11 cellular contexts compared by ENCODE assay signal in the genomic region with DNA sequence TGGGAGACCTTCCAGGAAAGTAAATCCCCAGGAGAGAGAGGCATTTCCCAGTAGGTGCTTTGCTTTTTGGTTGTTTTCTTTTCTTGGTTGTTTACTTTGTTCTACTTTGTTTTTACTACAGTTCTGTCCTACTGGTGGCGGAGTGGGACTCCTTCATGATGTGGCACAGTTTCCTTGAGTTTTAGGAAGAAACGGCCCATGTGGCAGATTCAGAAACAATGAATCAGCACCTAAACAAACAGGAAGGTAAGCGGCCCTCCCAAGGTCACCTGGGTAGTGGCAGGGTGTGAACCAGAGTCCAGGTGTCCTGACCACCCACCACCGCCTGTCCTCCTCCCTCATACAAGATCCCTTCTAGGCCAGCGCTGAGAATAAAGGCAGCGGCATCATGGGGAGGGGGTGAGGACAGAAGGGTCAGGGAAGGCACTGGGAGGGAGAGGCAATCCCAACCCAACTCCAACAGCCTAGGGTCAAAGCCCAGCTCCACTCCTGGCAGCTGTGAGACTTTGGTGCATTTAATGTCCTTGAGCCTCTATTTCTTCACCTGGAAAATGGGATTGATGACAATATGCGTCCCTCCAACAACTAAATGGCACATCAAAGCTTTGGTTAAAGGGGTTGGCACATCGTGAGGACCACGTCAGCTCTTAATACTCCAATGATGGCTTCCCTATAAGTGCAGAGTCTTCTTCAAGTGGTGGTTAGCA.
DNase-seq lines count a peak whose midpoint lies in the region; ATAC-seq and TF ChIP-seq lines count a peak whose summit lies in the region.
"Had no signal": no experiment of that assay in that cellular context is flagged by ENCODE, and none has a peak within 500 bp of the region (broad histone marks: within the 10 kb centered on the region; RNA-seq: fewer than 3 reads in every experiment).

No MANE protein-coding gene starts in this region.

- peak; percentile 33 for ATAC-seq in activated CD4-positive, alpha-beta T cell treated with anti-CD3 and anti-CD28 coated beads for 36 hours
- ATAC-seq in HG03097 (IDR thresholded peaks at IDR 0.05; ENCODE audit: low FRiP score, unreplicated experiment) = no peak
- ATAC-seq: naive thymus-derived CD8-positive, alpha-beta T cell had no signal

- intact Hi-C loops in activated CD4-positive, alpha-beta T cell treated with anti-CD3 and anti-CD28 coated beads for 36 hours (cut with DNase I, micrococcal nuclease) = loop anchor here (2.0 kb wide), 2 partner anchors 22 to 186 kb away; no protein-coding TSS in a partner anchor
- intact Hi-C loops in testis (cut with DNase I; ENCODE audit: low total_unique reads) = no loop called here

- no peak overlapping the region for H3K14ac ChIP-seq in trophoblast cell (ENCODE audit: low read length)

- no peak overlapping the region for H4K8ac ChIP-seq in trophoblast cell (ENCODE audit: low read depth, low read length)

- H2BK5ac ChIP-seq in trophoblast cell (ENCODE audit: low read depth, low read length, poor library complexity) = no peak overlapping the region

- H3K36me3 ChIP-seq in endodermal cell (ENCODE audit: control insufficient read depth, insufficient read depth, low read length) = peaks cover 4% of the 10 kb centered on the region
- H3K36me3 ChIP-seq in trophoblast cell (ENCODE audit: control insufficient read depth in 1 of 2, insufficient read depth in 2 of 2, low read length in 2 of 2) = no peaks in the 10 kb centered on the region
- no peaks in the 10 kb centered on the region for H3K36me3 ChIP-seq in testis (ENCODE audit: low read depth, missing control alignments)

- TF ChIP-seq POLR2A in testis (IDR thresholded peaks at IDR 0.05) = no peak

- H3K9me3 ChIP-seq in endodermal cell (ENCODE audit: control insufficient read depth, low read length) = no peaks in the 10 kb centered on the region
- H3K9me3 ChIP-seq in trophoblast cell (ENCODE audit: insufficient read depth, low read depth, low read length) = peaks cover 2% of the 10 kb centered on the region
- H3K9me3 ChIP-seq in testis = no peaks in the 10 kb centered on the region

- H3K4me1 ChIP-seq in endodermal cell (ENCODE audit: control insufficient read depth, insufficient read depth, low read length) (peaks cover 11% of the 10 kb centered on the region), trophoblast cell (ENCODE audit: control insufficient read depth in 1 of 2, insufficient read depth in 2 of 2, low read length in 2 of 2) (no peaks in the 10 kb centered on the region), testis (no peaks in the 10 kb centered on the region)

- H2AFZ ChIP-seq in trophoblast cell (ENCODE audit: insufficient read depth, low read length, poor library complexity) = no peak overlapping the region

- no peak overlapping the region for H3K27ac ChIP-seq in endodermal cell (ENCODE audit: low read depth, low read length)
- no peak overlapping the region for H3K27ac ChIP-seq in trophoblast cell (ENCODE audit: low read depth, low read length)
- no peak overlapping the region for H3K27ac ChIP-seq in testis
- H3K27ac ChIP-seq: coronary artery had no signal

- peak overlapping the region; percentile 11 for H3K4me3 Mint-ChIP-seq in activated CD4-positive, alpha-beta T cell treated with anti-CD3 and anti-CD28 coated beads for 36 hours
- no peak overlapping the region for H3K4me3 Mint-ChIP-seq in endodermal cell

- H4K12ac ChIP-seq in trophoblast cell (ENCODE audit: low read depth, low read length) = no peak overlapping the region

- H3K4me3 ChIP-seq in endodermal cell (ENCODE audit: low read length) (no peak overlapping the region), trophoblast cell (ENCODE audit: low read depth, low read length) (no peak overlapping the region), testis (no peak overlapping the region)
- H3K4me3 ChIP-seq: coronary artery had no signal

- H3K36me3 Mint-ChIP-seq in activated CD4-positive, alpha-beta T cell treated with anti-CD3 and anti-CD28 coated beads for 36 hours (ENCODE audit: low read depth) = no peaks in the 10 kb centered on the region
- H3K36me3 Mint-ChIP-seq in endodermal cell (ENCODE audit: low read depth) = peaks cover 4% of the 10 kb centered on the region
- H3K36me3 Mint-ChIP-seq: naive thymus-derived CD8-positive, alpha-beta T cell had no signal

- H2BK12ac ChIP-seq in trophoblast cell (ENCODE audit: low read length) = peak overlapping the region; percentile 6

- no peak overlapping the region for H3K4me2 ChIP-seq in trophoblast cell (ENCODE audit: low read length)

- H3K79me2 ChIP-seq in trophoblast cell (ENCODE audit: control insufficient read depth, insufficient read depth, low read length, poor library complexity) = no peaks in the 10 kb centered on the region

- CTCF ChIA-PET in activated CD4-positive, alpha-beta T cell treated with anti-CD3 and anti-CD28 coated beads for 36 hours (lab: Charles Lee) = interaction anchor here (1.2 to 1.7 kb wide), 3 partner anchors 24 to 73 kb away, joined by 3 to 7 read pairs (median 3); no protein-coding TSS in a partner anchor

- peak overlapping the region; percentile 86 for H3K27ac Mint-ChIP-seq in activated CD4-positive, alpha-beta T cell treated with anti-CD3 and anti-CD28 coated beads for 36 hours
- peak overlapping the region; percentile 10 for H3K27ac Mint-ChIP-seq in endodermal cell

- TF ChIP-seq CTCF in endodermal cell (conservative IDR thresholded peaks at IDR 0.05) (peak; percentile 45), testis (IDR thresholded peaks at IDR 0.05) (no peak), GM10266 (IDR thresholded peaks at IDR 0.05; ENCODE audit: control insufficient read depth, insufficient read depth, low read depth, missing control alignments) (no peak)

- H3K27me3 ChIP-seq in endodermal cell (ENCODE audit: control insufficient read depth, insufficient read depth, low read length, poor library complexity, severe bottlenecking) (no peaks in the 10 kb centered on the region), trophoblast cell (ENCODE audit: insufficient read depth, low read length) (no peaks in the 10 kb centered on the region), testis (no peaks in the 10 kb centered on the region)

- H3K23ac ChIP-seq in trophoblast cell (ENCODE audit: low read length) = no peak overlapping the region

- no peak overlapping the region for H4K91ac ChIP-seq in trophoblast cell (ENCODE audit: low read depth, low read length)

- no peaks in the 10 kb centered on the region for H3K9me3 Mint-ChIP-seq in activated CD4-positive, alpha-beta T cell treated with anti-CD3 and anti-CD28 coated beads for 36 hours (ENCODE audit: low read depth)
- no peaks in the 10 kb centered on the region for H3K9me3 Mint-ChIP-seq in endodermal cell
- H3K9me3 Mint-ChIP-seq: naive thymus-derived CD8-positive, alpha-beta T cell had no signal

- H3K18ac ChIP-seq in trophoblast cell (ENCODE audit: low read length) = no peak overlapping the region

- H3K79me1 ChIP-seq in trophoblast cell (ENCODE audit: low read length) = no peaks in the 10 kb centered on the region

- H3K27me3 Mint-ChIP-seq in activated CD4-positive, alpha-beta T cell treated with anti-CD3 and anti-CD28 coated beads for 36 hours = peaks cover 11% of the 10 kb centered on the region
- H3K27me3 Mint-ChIP-seq in endodermal cell (ENCODE audit: insufficient read depth) = no peaks in the 10 kb centered on the region

- 86 to 91% methylated on average over 7 to 9 of the region's 9 CpGs for WGBS in endodermal cell (ENCODE audit: insufficient coverage in 1 of 2, insufficient read length in 1 of 2), 2 experiments
- WGBS in trophoblast cell (ENCODE audit: extremely low coverage, insufficient coverage, insufficient read length) = no CpG with 5 or more reads among the region's 9 CpGs
- 87 to 88% methylated on average over 7 to 9 of the region's 9 CpGs for WGBS in testis, 2 donors

- H3K4ac ChIP-seq in trophoblast cell (ENCODE audit: low read depth, low read length) = no peak overlapping the region

- POLR2A ChIA-PET in activated CD4-positive, alpha-beta T cell treated with anti-CD3 and anti-CD28 coated beads for 36 hours (lab: Charles Lee) = no interaction called here

- H3K9ac ChIP-seq in endodermal cell (ENCODE audit: extremely low read depth, low read length, poor library complexity, severe bottlenecking) = peak overlapping the region; percentile 14
- no peak overlapping the region for H3K9ac ChIP-seq in trophoblast cell (ENCODE audit: low read length)

- H2AK5ac ChIP-seq in trophoblast cell (ENCODE audit: low read length) = no peak overlapping the region

- peak; percentile 45 for DNase-seq in activated CD4-positive, alpha-beta T cell treated with anti-CD3 and anti-CD28 coated beads for 36 hours
- DNase-seq in activated CD4-positive, alpha-beta T cell treated with anti-CD3 and anti-CD28 coated beads, Interleukin-2, amount 50 U/mL, for 1 hour = no peak
- DNase-seq in SW480 (ENCODE audit: low spot score) = peak; percentile 46
- peak; percentile 67 for DNase-seq in endodermal cell
- DNase-seq in trophoblast cell = no peak
- no peak for DNase-seq in testis
- no peak for DNase-seq in GM10266 (ENCODE audit: extremely low spot score)
- DNase-seq: NCI-H446 had no signal

- H3K4me1 Mint-ChIP-seq in activated CD4-positive, alpha-beta T cell treated with anti-CD3 and anti-CD28 coated beads for 36 hours = peaks cover 28% of the 10 kb centered on the region
- peaks cover 49% of the 10 kb centered on the region for H3K4me1 Mint-ChIP-seq in endodermal cell

- H2BK120ac ChIP-seq in trophoblast cell (ENCODE audit: insufficient read depth, low read length, poor library complexity) = no peak overlapping the region

Comparison
In these comparisons a context has a peak if more than half of its experiments do, and no peak if none do; other contexts are left out.
1. DNase-seq: peak in activated CD4-positive, alpha-beta T cell treated with anti-CD3 and anti-CD28 coated beads for 36 hours (single experiment), SW480 (single experiment) and endodermal cell (single experiment); none in activated CD4-positive, alpha-beta T cell treated with anti-CD3 and anti-CD28 coated beads, Interleukin-2, amount 50 U/mL, for 1 hour (single experiment), trophoblast cell (0 of 2), testis (single experiment) and GM10266 (single experiment).